24 cellular contexts compared by ENCODE assay signal in genomic region chr7:143992677-143993076, GRCh38. TPM values are rescaled to one million over a fixed set of nuclear protein-coding genes. Genes with fewer than 3 reads are reported as not detected.
A peak's percentile ranks its signal among the peaks of the same experiment; 100 is the strongest.
DNase-seq lines count a peak whose midpoint lies in the region; ATAC-seq, FAIRE-seq and TF ChIP-seq lines count a peak whose summit lies in the region.
"Had no signal": no experiment of that assay in that cellular context is flagged by ENCODE, and none has a peak within 500 bp of the region (broad histone marks: within the 10 kb centered on the region; RNA-seq: fewer than 3 reads in every experiment).

No MANE protein-coding gene starts in this region.

- CTCF ChIA-PET in A549 (lab: Yijun Ruan, JAX) = no interaction called here

- FAIRE-seq in A549 (lab: Jason Lieb, UNC) = peak; percentile 54
- peak; percentile 98 for FAIRE-seq in endometrium (lab: Jason Lieb, UNC)
- FAIRE-seq: G401.6, GM12891, GM19239 had no signal

- TF ChIP-seq POLR2A in A549 (IDR thresholded peaks at IDR 0.05; ENCODE audit: low read length) = no peak

- ATAC-seq in left cardiac atrium (no peak), A549 (no peak)

- intact Hi-C loops in left ventricle myocardium inferior (cut with micrococcal nuclease) (no loop called here), left cardiac atrium (cut with DNase I) (no loop called here)

- H3K27me3 ChIP-seq in left ventricle myocardium inferior (ENCODE audit: low read depth) = no peaks in the 10 kb centered on the region
- H3K27me3 ChIP-seq: BE2C, BLaER1 had no signal

- H3K4me1 ChIP-seq in left ventricle myocardium inferior = peaks cover 9% of the 10 kb centered on the region
- H3K4me1 ChIP-seq in A549 = no peaks in the 10 kb centered on the region
- H3K4me1 ChIP-seq: BE2C, BLaER1 had no signal

- no peak for TF ChIP-seq RAD21 in A549 (conservative IDR thresholded peaks at IDR 0.05 in 1 of 2, IDR thresholded peaks at IDR 0.05 in 1 of 2)

- no peak for DNase-seq in left ventricle myocardium inferior
- DNase-seq in left cardiac atrium = no peak
- DNase-seq in A549 (ENCODE audit: low read depth in 1 of 2, low spot score in 1 of 2) = no peak
- DNase-seq in ureter (ENCODE audit: low spot score) = no peak
- no peak for DNase-seq in DMS 273 (lab: John Stamatoyannopoulos, UW; ENCODE audit: unreplicated experiment)
- DNase-seq: ACHN; BE2C; C1 segment of cervical spinal cord; CD4-positive, alpha-beta memory T cell; CD4-positive, CD25-positive, alpha-beta regulatory T cell; CD8-positive, alpha-beta memory T cell; COR-L47; DMS79 treated with DMSO at 0.1 percent for 48 hours; GF-D8 had no signal

- H3K9me3 ChIP-seq in left ventricle myocardium inferior (replicated peaks) (peaks cover 21% of the 10 kb centered on the region), A549 (0 out of 3 replicates have a peak, but pooled peaks cover 5% of the 10 kb centered on the region)
- H3K9me3 ChIP-seq: BE2C had no signal

- POLR2A ChIA-PET in A549 (lab: Yijun Ruan, JAX) = no interaction called here

- H3K27ac ChIP-seq in left ventricle myocardium inferior (replicated peaks) (peak overlapping the region; percentile 60), A549 (no peak overlapping the region)
- H3K27ac ChIP-seq: 22Rv1, BLaER1 had no signal

- H3K4me3 ChIP-seq in left ventricle myocardium inferior (no peak overlapping the region), A549 (no peak overlapping the region)
- H3K4me3 ChIP-seq: BLaER1 had no signal

- H3K4me2 ChIP-seq in A549 = no peak overlapping the region
- H3K4me2 ChIP-seq: BLaER1 had no signal

- TF ChIP-seq CTCF in left ventricle myocardium inferior (IDR thresholded peaks at IDR 0.05; ENCODE audit: borderline replicate concordance) = no peak
- no peak for TF ChIP-seq CTCF in A549 (IDR thresholded peaks at IDR 0.05)

- H3K36me3 ChIP-seq in left ventricle myocardium inferior = no peaks in the 10 kb centered on the region
- H3K36me3 ChIP-seq: BE2C, BLaER1 had no signal

- TF ChIP-seq EP300 in A549 (IDR thresholded peaks at IDR 0.05) = no peak

TF ChIP-seq in A549, 52 proteins besides CTCF, POLR2A, EP300 and RAD21:
- TF ChIP-seq ESRRA (IDR thresholded peaks at IDR 0.05; ENCODE audit: borderline replicate concordance, low read length) = no peak
- no peak for TF ChIP-seq ZC3H11A (IDR thresholded peaks at IDR 0.05)
- TF ChIP-seq ZFP36 (IDR thresholded peaks at IDR 0.05; ENCODE audit: borderline replicate concordance, partially characterized antibody) = no peak
- no peak for TF ChIP-seq PBX3 (IDR thresholded peaks at IDR 0.05)
- TF ChIP-seq HMGXB4 (CRISPR knock-in tag; IDR thresholded peaks at IDR 0.05; ENCODE audit: borderline replicate concordance) = no peak
- no peak for TF ChIP-seq KDM5A (IDR thresholded peaks at IDR 0.05)

RNA-seq across cellular contexts. Expression of gene OR6B1, which starts 7.4 kb away (rescaled TPM):
- total RNA-seq in left ventricle myocardium inferior (not detected), left cardiac atrium (not detected), ureter (not detected)
- polyA plus RNA-seq in A549 (2011; rRNA removed) (not detected in 2 replicates), A549 (2017; fragmentation: RNase III; extraction: RNeasy Plus Mini Kit Qiagen cat#74134 plus additional on column Dnase treatment) (not detected in 3 replicates)
- not detected in 2 replicates for polyA plus RNA-seq in A549 (2012; cell fraction: cytosol; rRNA removed)
- not detected in 2 replicates for polyA plus RNA-seq in A549 (2012; cell fraction: nucleus; rRNA removed)
- polyA minus RNA-seq in A549 (2011; rRNA and poly(A)+ RNA removed) = not detected in 2 replicates
- total RNA-seq: A172; A673; CD4-positive, alpha-beta memory T cell; CD4-positive, CD25-positive, alpha-beta regulatory T cell; CD8-positive, alpha-beta memory T cell had no signal
- polyA plus RNA-seq: AG04450; CD14-positive monocyte; CD4-positive, alpha-beta memory T cell; CD4-positive, CD25-positive, alpha-beta regulatory T cell; CD8-positive, alpha-beta memory T cell had no signal

RNA-seq across cellular contexts. Expression of gene OR2F1, which starts 38.0 kb away (rescaled TPM):
- total RNA-seq in left ventricle myocardium inferior (not detected), left cardiac atrium (not detected), ureter (not detected)
- polyA plus RNA-seq in A549 (2011; rRNA removed) (not detected in 2 replicates), A549 (2017; fragmentation: RNase III; extraction: RNeasy Plus Mini Kit Qiagen cat#74134 plus additional on column Dnase treatment) (not detected in 3 replicates)
- polyA plus RNA-seq in A549 (2012; cell fraction: cytosol; rRNA removed) = not detected in 2 replicates
- polyA plus RNA-seq in A549 (2012; cell fraction: nucleus; rRNA removed) = not detected in 2 replicates
- not detected in 2 replicates for polyA minus RNA-seq in A549 (2011; rRNA and poly(A)+ RNA removed)
- total RNA-seq: A172; A673; CD4-positive, alpha-beta memory T cell; CD4-positive, CD25-positive, alpha-beta regulatory T cell; CD8-positive, alpha-beta memory T cell had no signal
- polyA plus RNA-seq: AG04450; CD14-positive monocyte; CD4-positive, alpha-beta memory T cell; CD4-positive, CD25-positive, alpha-beta regulatory T cell; CD8-positive, alpha-beta memory T cell had no signal

RNA-seq across cellular contexts. Expression of gene OR2A5, which starts 56.1 kb away (rescaled TPM):
- total RNA-seq in left ventricle myocardium inferior (not detected), left cardiac atrium (not detected), ureter (not detected)
- polyA plus RNA-seq in A549 (2011; rRNA removed) (not detected in 2 replicates), A549 (2017; fragmentation: RNase III; extraction: RNeasy Plus Mini Kit Qiagen cat#74134 plus additional on column Dnase treatment) (not detected in 3 replicates)
- polyA plus RNA-seq in A549 (2012; cell fraction: cytosol; rRNA removed) = not detected in 2 replicates
- polyA plus RNA-seq in A549 (2012; cell fraction: nucleus; rRNA removed) = not detected in 2 replicates
- polyA minus RNA-seq in A549 (2011; rRNA and poly(A)+ RNA removed) = not detected in 2 replicates
- total RNA-seq: A172; A673; CD4-positive, alpha-beta memory T cell; CD4-positive, CD25-positive, alpha-beta regulatory T cell; CD8-positive, alpha-beta memory T cell had no signal
- polyA plus RNA-seq: AG04450; CD14-positive monocyte; CD4-positive, alpha-beta memory T cell; CD4-positive, CD25-positive, alpha-beta regulatory T cell; CD8-positive, alpha-beta memory T cell had no signal

RNA-seq across cellular contexts. Expression of gene OR2F2, which starts 57.6 kb away (rescaled TPM):
- total RNA-seq in left ventricle myocardium inferior (not detected), left cardiac atrium (not detected), ureter (not detected)
- polyA plus RNA-seq in A549 (2011; rRNA removed) (not detected in 2 replicates), A549 (2017; fragmentation: RNase III; extraction: RNeasy Plus Mini Kit Qiagen cat#74134 plus additional on column Dnase treatment) (not detected in 3 replicates)
- polyA plus RNA-seq in A549 (2012; cell fraction: cytosol; rRNA removed) = not detected in 2 replicates
- polyA plus RNA-seq in A549 (2012; cell fraction: nucleus; rRNA removed) = not detected in 2 replicates
- polyA minus RNA-seq in A549 (2011; rRNA and poly(A)+ RNA removed) = not detected in 2 replicates
- total RNA-seq: A172; A673; CD4-positive, alpha-beta memory T cell; CD4-positive, CD25-positive, alpha-beta regulatory T cell; CD8-positive, alpha-beta memory T cell had no signal
- polyA plus RNA-seq: AG04450; CD14-positive monocyte; CD4-positive, alpha-beta memory T cell; CD4-positive, CD25-positive, alpha-beta regulatory T cell; CD8-positive, alpha-beta memory T cell had no signal
